8 cellular contexts compared by ENCODE assay signal in genomic region chr15:45198337-45199135, GRCh38. TPM values are rescaled to one million over a fixed set of nuclear protein-coding genes. Genes with fewer than 3 reads are reported as not detected.
DNase-seq lines count a peak whose midpoint lies in the region; ATAC-seq, FAIRE-seq and TF ChIP-seq lines count a peak whose summit lies in the region.

No MANE protein-coding gene starts in this region.

- no peaks in the 10 kb centered on the region for H3F3A ChIP-seq in OCI-LY1 (ENCODE audit: insufficient read depth, low read length)

- TF ChIP-seq CTCF in D721Med (IDR thresholded peaks at IDR 0.05; ENCODE audit: insufficient read depth, missing control alignments) (peak; percentile 65), OCI-LY1 (IDR thresholded peaks at IDR 0.05; ENCODE audit: low read length) (peak; percentile 98)

- no peaks in the 10 kb centered on the region for H3K79me2 ChIP-seq in OCI-LY1 (ENCODE audit: insufficient read depth, low read length)

- DNase-seq in D721Med (ENCODE audit: insufficient read length, low spot score) = no peak
- peak; percentile 46 to 98 (median 87) for DNase-seq in HUDEP-2 (lab: John Stamatoyannopoulos, UW; ENCODE audit: unreplicated experiment in 76 of 76)
- DNase-seq in activated T-cell treated with anti-CD3 and anti-CD28 coated beads for 24 hours (ENCODE audit: low read depth) = peak; percentile 94
- DNase-seq in stimulated activated CD8-positive, alpha-beta memory T cell treated with anti-CD3 and anti-CD28 coated beads, Interleukin-7, amount 100 ng/mL, for 1 hour (ENCODE audit: low read depth in 2 of 2) = peak; percentile 87 to 94

- H3K4me3 ChIP-seq in OCI-LY1 (ENCODE audit: low read depth, low read length, poor library complexity, severe bottlenecking) = peak overlapping the region; percentile 96
- peak overlapping the region; percentile 60 to 73 for H3K4me3 ChIP-seq in esophagus (ENCODE audit: low read depth in 1 of 2, low read length in 2 of 2)
- H3K4me3 ChIP-seq in muscle layer of colon (ENCODE audit: low read depth in 1 of 2, low read length in 2 of 2) = peak overlapping the region; percentile 77 to 84

- peaks cover 20% of the 10 kb centered on the region for H3K4me1 ChIP-seq in OCI-LY1 (ENCODE audit: insufficient read depth, low read length, severe bottlenecking)
- H3K4me1 ChIP-seq in esophagus (ENCODE audit: control insufficient read depth in 2 of 2, insufficient read depth in 2 of 2, low read length in 1 of 2) = no peaks in the 10 kb centered on the region
- H3K4me1 ChIP-seq in muscle layer of colon (ENCODE audit: insufficient read depth, low read length) = peaks cover 6% of the 10 kb centered on the region

- FAIRE-seq in D721Med (lab: Jason Lieb, UNC) = no peak

- H3K9me3 ChIP-seq in OCI-LY1 (ENCODE audit: low read length) (no peaks in the 10 kb centered on the region), esophagus (ENCODE audit: control insufficient read depth in 2 of 2, insufficient read depth in 1 of 2, low read depth in 1 of 2, low read length in 1 of 2) (no peaks in the 10 kb centered on the region), muscle layer of colon (ENCODE audit: low read length) (no peaks in the 10 kb centered on the region)

- H3K36me3 ChIP-seq in OCI-LY1 (ENCODE audit: insufficient read depth, low read length) (no peaks in the 10 kb centered on the region), esophagus (ENCODE audit: control insufficient read depth in 2 of 2, insufficient read depth in 2 of 2, low read length in 1 of 2) (no peaks in the 10 kb centered on the region), muscle layer of colon (ENCODE audit: insufficient read depth, low read length) (no peaks in the 10 kb centered on the region)

- H3K27me3 ChIP-seq in OCI-LY1 (ENCODE audit: insufficient read depth, low read length) (no peaks in the 10 kb centered on the region), esophagus (ENCODE audit: control insufficient read depth in 1 of 2, insufficient read depth in 2 of 2, low read length in 2 of 2) (no peaks in the 10 kb centered on the region), muscle layer of colon (ENCODE audit: control insufficient read depth in 1 of 2, insufficient read depth in 2 of 2, low read length in 2 of 2) (no peaks in the 10 kb centered on the region)

- H3K9me2 ChIP-seq in OCI-LY1 (ENCODE audit: low read depth, low read length) = no peaks in the 10 kb centered on the region

- peak; percentile 63 for ATAC-seq in GM21381 (IDR thresholded peaks at IDR 0.05; ENCODE audit: unreplicated experiment)

- peak overlapping the region; percentile 88 for H3K27ac ChIP-seq in OCI-LY1 (ENCODE audit: low read depth, low read length, poor library complexity, severe bottlenecking)
- peak overlapping the region; percentile 93 to 98 for H3K27ac ChIP-seq in esophagus (ENCODE audit: low read depth in 2 of 2, low read length in 1 of 2)
- peak overlapping the region; percentile 99 for H3K27ac ChIP-seq in muscle layer of colon (ENCODE audit: low read depth, low read length)

- H3K4me2 ChIP-seq in OCI-LY1 (ENCODE audit: low read length) = peak overlapping the region; percentile 99

- 0% methylated on average over 42 of the region's 42 CpGs for WGBS in esophagus, 2 donors

- peak overlapping the region; percentile 95; the same call in 1 of the 2 replicates for H2AFZ ChIP-seq in OCI-LY1 (ENCODE audit: low read length)

- H3K9ac ChIP-seq in OCI-LY1 (ENCODE audit: low read length) (peak overlapping the region; percentile 84), muscle layer of colon (ENCODE audit: low read length) (peak overlapping the region; percentile 86)

- no peaks in the 10 kb centered on the region for H4K20me1 ChIP-seq in OCI-LY1 (ENCODE audit: insufficient read depth, low read length)

RNA-seq across cellular contexts. Expression of gene SHF, which starts 10.8 kb away (rescaled TPM):
- 1 to 10 TPM; 2.1 to 2.4 TPM for polyA plus RNA-seq in esophagus

RNA-seq across cellular contexts. Expression of gene SLC28A2, which starts 53.5 kb away (rescaled TPM):
- not detected for polyA plus RNA-seq in esophagus
